Comparison of ENCODE assay signal across 21 cellular contexts in genomic region chr1:2946291-2946690, GRCh38.
"Had no signal": no experiment of that assay in that cellular context is flagged by ENCODE, and none has a peak within 500 bp of the region (broad histone marks: within the 10 kb centered on the region; RNA-seq: fewer than 3 reads in every experiment).

No MANE protein-coding gene starts in this region.

- H3K36me3 ChIP-seq: esophagus squamous epithelium, lower lobe of right lung, right atrium auricular region, transverse colon had no signal

- H3K4me3 Mint-ChIP-seq: activated CD4-positive, alpha-beta T cell treated with anti-CD3 and anti-CD28 coated beads, Interleukin-2, amount 10 ng/mL, durations not matched to agents 7 days and 5 days; activated naive CD8-positive, alpha-beta T cell; brain; immature natural killer cell had no signal

- H3K36me3 Mint-ChIP-seq: activated naive CD8-positive, alpha-beta T cell; immature natural killer cell had no signal

- H3K9me3 Mint-ChIP-seq: activated CD4-positive, alpha-beta T cell treated with anti-CD3 and anti-CD28 coated beads, Interleukin-2, amount 10 ng/mL, durations not matched to agents 7 days and 5 days had no signal

- ATAC-seq: lower lobe of right lung had no signal

- DNase-seq: activated CD4-positive, alpha-beta T cell treated with anti-CD3 and anti-CD28 coated beads, Interleukin-2, amount 10 ng/mL, durations not matched to agents 7 days and 5 days; activated CD8-positive, alpha-beta memory T cell treated with anti-CD3 and anti-CD28 coated beads for 24 hours; activated gamma-delta T cell treated with Interleukin-2 at 50 U/mL for 16 hours; amygdala; central memory CD4-positive, alpha-beta T cell; esophagus squamous epithelium; immature natural killer cell; midbrain; naive B cell; small intestine; stimulated activated CD4-positive, alpha-beta T cell treated with anti-CD3 and anti-CD28 coated beads, Interleukin-4, amount 100 ng/mL, for 4 hours; stimulated activated CD8-positive, alpha-beta memory T cell treated with anti-CD3 and anti-CD28 coated beads, Interleukin-4, amount 100 ng/mL, for 48 hours; stimulated activated naive CD4-positive, alpha-beta T cell treated with Interleukin-2 at 50 U/mL for 16 hours; substantia nigra; T-helper 2 cell; transverse colon had no signal

- H3K4me3 ChIP-seq: coronary artery, esophagus squamous epithelium, lower lobe of right lung, right atrium auricular region, transverse colon had no signal

- H3K27me3 ChIP-seq: right atrium auricular region had no signal

- H3K4me1 ChIP-seq: esophagus squamous epithelium, lower lobe of right lung, right atrium auricular region, transverse colon had no signal

- H3K27ac ChIP-seq: coronary artery, esophagus squamous epithelium, lower lobe of right lung, right atrium auricular region, transverse colon had no signal

- H3K4me1 Mint-ChIP-seq: activated CD4-positive, alpha-beta T cell treated with anti-CD3 and anti-CD28 coated beads, Interleukin-2, amount 10 ng/mL, durations not matched to agents 7 days and 5 days; immature natural killer cell had no signal

- H3K27ac Mint-ChIP-seq: activated CD4-positive, alpha-beta T cell treated with anti-CD3 and anti-CD28 coated beads, Interleukin-2, amount 10 ng/mL, durations not matched to agents 7 days and 5 days; activated naive CD8-positive, alpha-beta T cell; immature natural killer cell had no signal
